Comparison of ENCODE assay signal across 10 cellular contexts in genomic region chr10:132064771-132065437, GRCh38. TPM values are rescaled to one million over a fixed set of nuclear protein-coding genes. Genes with fewer than 3 reads are reported as not detected.
DNase-seq lines count a peak whose midpoint lies in the region; ATAC-seq and TF ChIP-seq lines count a peak whose summit lies in the region.
"Had no signal": no experiment of that assay in that cellular context is flagged by ENCODE, and none has a peak within 500 bp of the region (broad histone marks: within the 10 kb centered on the region; RNA-seq: fewer than 3 reads in every experiment).

No MANE protein-coding gene starts in this region.

- H3K27ac Mint-ChIP-seq in mesothelial cell of epicardium (peak overlapping the region; percentile 96), type B pancreatic cell (peak overlapping the region; percentile 52)

- H3K4me3 ChIP-seq in PC-3 (ENCODE audit: low read length) (peak overlapping the region; percentile 80), dorsolateral prefrontal cortex (peak overlapping the region; percentile 51 to 86 (median 70))

- no peaks in the 10 kb centered on the region for H3K36me3 ChIP-seq in PC-3 (ENCODE audit: low read depth, low read length)

- BruUV-seq in PC-3 (replicated peaks; lab: Mats Ljungman, UMichigan), result no TSS peak

- peak overlapping the region; percentile 89 for H3K4me2 ChIP-seq in PC-3 (ENCODE audit: low read length)

- no peak for TF ChIP-seq CTCF in PC-3 (conservative IDR thresholded peaks at IDR 0.05; ENCODE audit: low read depth, low read length)
- no peak for TF ChIP-seq CTCF in dorsolateral prefrontal cortex (IDR thresholded peaks at IDR 0.05 in 54 of 56, conservative IDR thresholded peaks at IDR 0.05 in 2 of 56; ENCODE audit: low read depth in 1 of 56, partially characterized antibody in 56 of 56)
- TF ChIP-seq CTCF in mesothelial cell of epicardium (IDR thresholded peaks at IDR 0.05; ENCODE audit: unreplicated experiment), result no peak
- no peak for TF ChIP-seq CTCF in type B pancreatic cell (conservative IDR thresholded peaks at IDR 0.05)

- H3K27me3 Mint-ChIP-seq in mesothelial cell of epicardium (ENCODE audit: low read depth) (peaks cover 30% of the 10 kb centered on the region), type B pancreatic cell (peaks cover 40% of the 10 kb centered on the region)

- H3K4me3 Mint-ChIP-seq in mesothelial cell of epicardium, result peak overlapping the region; percentile 73
- H3K4me3 Mint-ChIP-seq in type B pancreatic cell, result no peak overlapping the region

- no peaks in the 10 kb centered on the region for H4K20me1 ChIP-seq in PC-3 (ENCODE audit: low read length)

- H3K27me3 ChIP-seq in PC-3 (ENCODE audit: low read length), result no peaks in the 10 kb centered on the region
- H3K27me3 ChIP-seq in dorsolateral prefrontal cortex, result no peaks in the 10 kb centered on the region

- DNase-seq in PC-3 (no peak), dorsolateral prefrontal cortex (peak in 1 of 10 donors; percentile 40), mesothelial cell of epicardium (ENCODE audit: low spot score in 2 of 2, unreplicated experiment in 2 of 2) (peak in 1 of 2 experiments; percentile 31), type B pancreatic cell (ENCODE audit: extremely low spot score, unreplicated experiment) (peak; percentile 54), NCI-H1694 (lab: John Stamatoyannopoulos, UW) (no peak), occipital lobe (lab: John Stamatoyannopoulos, UW) (no peak)
- DNase-seq: activated effector memory CD4-positive, alpha-beta T cell treated with Interleukin-2 at 50 U/mL for 16 hours; naive B cell; NCI-H748 treated with DMSO at 0.1 percent for 48 hours had no signal

- no peaks in the 10 kb centered on the region for H3K9me2 ChIP-seq in PC-3 (replicated peaks; ENCODE audit: low read length)

- peaks cover 17% of the 10 kb centered on the region for H3K79me2 ChIP-seq in PC-3 (ENCODE audit: low read length)

- H3K27ac ChIP-seq in PC-3 (ENCODE audit: low read length) (peak overlapping the region; percentile 68), dorsolateral prefrontal cortex (peak overlapping the region; percentile 92 to 100 (median 98))

- POLR2A ChIA-PET in PC-3 (lab: Charles Lee; ENCODE audit: unreplicated experiment), result no interaction called here

- intact Hi-C loops in PC-3 (cut with micrococcal nuclease), result no loop called here
- intact Hi-C loops in dorsolateral prefrontal cortex (cut with DNase I), result loop anchor here in 1 of 2 donors (5.0 kb wide), 2 partner anchors 83 to 582 kb away; partner anchors contain the start of gene BNIP3

- no peaks in the 10 kb centered on the region for H3K9me3 ChIP-seq in PC-3 (ENCODE audit: low read length)

- peaks cover 12% of the 10 kb centered on the region for H3K4me1 Mint-ChIP-seq in mesothelial cell of epicardium
- H3K4me1 Mint-ChIP-seq in type B pancreatic cell (ENCODE audit: unreplicated experiment), result peaks cover 8% of the 10 kb centered on the region

- peak overlapping the region; percentile 85 for H2AFZ ChIP-seq in PC-3 (ENCODE audit: low read length)

- H3K9me3 Mint-ChIP-seq in mesothelial cell of epicardium (no peaks in the 10 kb centered on the region), type B pancreatic cell (no peaks in the 10 kb centered on the region)

- peaks cover 14% of the 10 kb centered on the region; the same call in 1 of the 2 replicates for H3K4me1 ChIP-seq in PC-3 (ENCODE audit: insufficient read depth, low read length)

- H3K9ac ChIP-seq in PC-3 (ENCODE audit: low read length), result peak overlapping the region; percentile 64

- CTCF ChIA-PET in PC-3 (lab: Charles Lee), result no interaction called here

- H3K36me3 Mint-ChIP-seq in mesothelial cell of epicardium (no peaks in the 10 kb centered on the region), type B pancreatic cell (no peaks in the 10 kb centered on the region)
- H3K36me3 Mint-ChIP-seq: naive B cell had no signal

- ATAC-seq in PC-3 (no peak), GM18870 (IDR thresholded peaks at IDR 0.05; ENCODE audit: unreplicated experiment) (no peak)

- no peaks in the 10 kb centered on the region for H3F3A ChIP-seq in PC-3 (ENCODE audit: low read length, unreplicated experiment)

RNA-seq across cellular contexts. Expression of gene JAKMIP3, which starts 0.8 kb away (rescaled TPM):
- total RNA-seq in PC-3 (2014; rRNA removed) (0.92 and 1.0 TPM in 2 replicates), dorsolateral prefrontal cortex (10 to 100 TPM; 18.7 to 66.0 (median 31.7) TPM), mesothelial cell of epicardium (1.2 to 1.4 TPM (median 1.3 TPM) in 3 replicates), type B pancreatic cell (ENCODE audit: low replicate concordance) (0.10 and 0.19 TPM in 2 replicates), occipital lobe (4.8 TPM)
